Comparison of ENCODE assay signal across 9 cellular contexts in genomic region chr1:23019851-23020625, GRCh38. TPM values are rescaled to one million over a fixed set of nuclear protein-coding genes. Genes with fewer than 3 reads are reported as not detected.
DNase-seq lines count a peak whose midpoint lies in the region; ATAC-seq lines count a peak whose summit lies in the region.
"Had no signal": no experiment of that assay in that cellular context is flagged by ENCODE, and none has a peak within 500 bp of the region (broad histone marks: within the 10 kb centered on the region; RNA-seq: fewer than 3 reads in every experiment).

No MANE protein-coding gene starts in this region.

- DNase-seq in GDM1 (lab: John Stamatoyannopoulos, UW) (peak; percentile 8), GM23248 (peak; percentile 62), LoVo (ENCODE audit: low spot score) (peak; percentile 25), mesenchymal stem cell (peak; percentile 64)
- DNase-seq in activated CD4-positive, alpha-beta T cell treated with anti-CD3 and anti-CD28 coated beads, Interleukin-2, amount 50 U/mL, for 48 hours: peak; percentile 25 to 30

- H3K9me3 ChIP-seq in GM23248 (ENCODE audit: low read depth) (no peaks in the 10 kb centered on the region), endocrine pancreas (ENCODE audit: control insufficient read depth, low read length) (no peaks in the 10 kb centered on the region), mesenchymal stem cell (ENCODE audit: control insufficient read depth, low read length) (no peaks in the 10 kb centered on the region), stomach smooth muscle (ENCODE audit: control insufficient read depth in 2 of 2, low read length in 2 of 2) (no peaks in the 10 kb centered on the region)

- ATAC-seq in HG03565 (IDR thresholded peaks at IDR 0.05; ENCODE audit: unreplicated experiment): no peak

- H3K79me1 ChIP-seq in mesenchymal stem cell (replicated peaks; ENCODE audit: low read length, poor library complexity, severe bottlenecking): no peaks in the 10 kb centered on the region

- H3K27me3 ChIP-seq in GM23248 (replicated peaks; ENCODE audit: insufficient read depth): no peaks in the 10 kb centered on the region
- no peaks in the 10 kb centered on the region for H3K27me3 ChIP-seq in endocrine pancreas (ENCODE audit: control insufficient read depth, insufficient read depth, low read length)
- no peaks in the 10 kb centered on the region for H3K27me3 ChIP-seq in mesenchymal stem cell (ENCODE audit: control insufficient read depth in 1 of 2, insufficient read depth in 1 of 2, low read length in 2 of 2)
- H3K27me3 ChIP-seq in stomach smooth muscle (ENCODE audit: control insufficient read depth in 1 of 2, insufficient read depth in 2 of 2, low read length in 2 of 2): no peaks in the 10 kb centered on the region

- peak overlapping the region; percentile 88 for H2BK120ac ChIP-seq in mesenchymal stem cell (ENCODE audit: low read depth, low read length)

- H4K91ac ChIP-seq in mesenchymal stem cell (ENCODE audit: low read length): peak overlapping the region; percentile 88

- peak overlapping the region; percentile 98 for H3K4me2 ChIP-seq in GM23248 (ENCODE audit: unreplicated experiment)
- peak overlapping the region; percentile 91 for H3K4me2 ChIP-seq in mesenchymal stem cell (ENCODE audit: low read length, poor library complexity, severe bottlenecking)

- peak overlapping the region; percentile 78 for H3K27ac ChIP-seq in GM23248
- H3K27ac ChIP-seq in mesenchymal stem cell (ENCODE audit: low read length, poor library complexity, severe bottlenecking): peak overlapping the region; percentile 14
- peak overlapping the region; percentile 69 for H3K27ac ChIP-seq in stomach smooth muscle (ENCODE audit: low read length)

- in situ Hi-C loops in GM23248 (cut with MboI): no loop called here

- peak overlapping the region; percentile 41 for H2AK5ac ChIP-seq in mesenchymal stem cell (ENCODE audit: low read length, severe bottlenecking)

- H4K8ac ChIP-seq in mesenchymal stem cell (ENCODE audit: low read length): peak overlapping the region; percentile 95

- peak overlapping the region; percentile 96 for H3K9ac ChIP-seq in GM23248
- H3K9ac ChIP-seq in endocrine pancreas (ENCODE audit: control insufficient read depth, insufficient read depth, low read length): peak overlapping the region; percentile 95
- peak overlapping the region; percentile 89 for H3K9ac ChIP-seq in mesenchymal stem cell (ENCODE audit: low read length)
- peak overlapping the region; percentile 89 for H3K9ac ChIP-seq in stomach smooth muscle (ENCODE audit: low read length in 2 of 2)

- H3K4ac ChIP-seq in mesenchymal stem cell (ENCODE audit: low read depth in 1 of 2, low read length in 2 of 2): peak overlapping the region; percentile 94 to 97

- H3K36me3 ChIP-seq in GM23248 (ENCODE audit: low read depth) (no peaks in the 10 kb centered on the region), endocrine pancreas (ENCODE audit: control insufficient read depth, insufficient read depth, low read length) (no peaks in the 10 kb centered on the region), mesenchymal stem cell (ENCODE audit: control insufficient read depth in 1 of 2, insufficient read depth in 2 of 2, low read depth in 1 of 2, low read length in 2 of 2) (no peaks in the 10 kb centered on the region), stomach smooth muscle (ENCODE audit: control insufficient read depth in 2 of 2, insufficient read depth in 2 of 2, low read length in 2 of 2) (no peaks in the 10 kb centered on the region)

- H3K14ac ChIP-seq in mesenchymal stem cell (ENCODE audit: low read length in 2 of 2): peak overlapping the region in 1 of 2 experiments; percentile 99

- H3F3A ChIP-seq in GM23248 (ENCODE audit: insufficient read depth): peaks cover 13% of the 10 kb centered on the region; the same call in 1 of the 2 replicates

- H3K79me2 ChIP-seq in GM23248 (ENCODE audit: insufficient read depth): peaks cover 57% of the 10 kb centered on the region

- no peaks in the 10 kb centered on the region for H4K20me1 ChIP-seq in GM23248 (ENCODE audit: insufficient read depth)

- peak overlapping the region; percentile 98 for H2AFZ ChIP-seq in GM23248
- H2AFZ ChIP-seq in mesenchymal stem cell (ENCODE audit: low read depth, low read length): peak overlapping the region; percentile 91

- H3K18ac ChIP-seq in mesenchymal stem cell (ENCODE audit: low read depth in 1 of 2, low read length in 2 of 2): peak overlapping the region; percentile 94 to 99

- H2BK15ac ChIP-seq in mesenchymal stem cell (ENCODE audit: low read depth, poor library complexity, severe bottlenecking): peak overlapping the region; percentile 93

- WGBS in GM23248 (ENCODE audit: low coverage in 1 of 2, low lambda C conversion rate in 2 of 2, missing lambda C conversion rate in 2 of 2), 2 experiments: 1 to 3% methylated on average over 30 to 43 of the region's 43 CpGs
- WGBS in mesenchymal stem cell: under 1% methylated on average over 32 of the region's 43 CpGs

- H3K4me1 ChIP-seq in GM23248 (ENCODE audit: insufficient read depth): peaks cover 8% of the 10 kb centered on the region; the same call in 1 of the 2 replicates
- H3K4me1 ChIP-seq in endocrine pancreas (ENCODE audit: control insufficient read depth, insufficient read depth, low read length): no peaks in the 10 kb centered on the region
- peaks cover 2% of the 10 kb centered on the region for H3K4me1 ChIP-seq in mesenchymal stem cell (ENCODE audit: control insufficient read depth, insufficient read depth, low read depth, low read length)
- H3K4me1 ChIP-seq in stomach smooth muscle (ENCODE audit: control insufficient read depth, insufficient read depth, low read length): no peaks in the 10 kb centered on the region

- peak overlapping the region in 1 of 2 experiments; percentile 88 for H3K23ac ChIP-seq in mesenchymal stem cell (ENCODE audit: low read length in 2 of 2)

- H2BK12ac ChIP-seq in mesenchymal stem cell (ENCODE audit: low read length in 2 of 2): no peak overlapping the region

- H3K4me3 ChIP-seq in GM23248 (peak overlapping the region; percentile 94), endocrine pancreas (ENCODE audit: control insufficient read depth, insufficient read depth, low read length) (peak overlapping the region; percentile 89), mesenchymal stem cell (ENCODE audit: insufficient read depth in 1 of 2, low read depth in 1 of 2, low read length in 2 of 2) (peak overlapping the region; percentile 88 to 98), stomach smooth muscle (ENCODE audit: low read length in 2 of 2) (peak overlapping the region; percentile 93 to 99)

- no peaks in the 10 kb centered on the region for H3K9me2 ChIP-seq in GM23248 (ENCODE audit: insufficient read depth)

- H2BK5ac ChIP-seq in mesenchymal stem cell (ENCODE audit: low read depth, low read length, poor library complexity, severe bottlenecking): peak overlapping the region; percentile 88

RNA-seq across cellular contexts. Expression of gene KDM1A, which starts 0.8 kb away (rescaled TPM):
- total RNA-seq in GM23248 (2014; rRNA removed; shearing (Covaris generic)): 62.5 and 64.4 TPM in 2 replicates
- polyA plus RNA-seq in GM23248 (2016; fragmentation: Nextera tagmentation; extraction: Ambion mirVana): 30.3 and 30.6 TPM in 2 replicates
- 42.6 TPM for polyA plus RNA-seq in mesenchymal stem cell (2013, experiment 1 of 2)
- polyA plus RNA-seq in mesenchymal stem cell (2013, experiment 2 of 2): 41.3 TPM

RNA-seq across cellular contexts. Expression of gene TEX46, which starts 4.4 kb away (rescaled TPM):
- not detected in 2 replicates for total RNA-seq in GM23248 (2014; rRNA removed; shearing (Covaris generic))
- polyA plus RNA-seq in GM23248 (2016; fragmentation: Nextera tagmentation; extraction: Ambion mirVana): not detected in 2 replicates
- polyA plus RNA-seq in mesenchymal stem cell (2013, experiment 1 of 2): not detected
- not detected for polyA plus RNA-seq in mesenchymal stem cell (2013, experiment 2 of 2)
- total RNA-seq: dermis microvascular lymphatic vessel endothelial cell had no signal

RNA-seq across cellular contexts. Expression of gene LACTBL1, which starts 47.4 kb away (rescaled TPM):
- total RNA-seq in GM23248 (2014; rRNA removed; shearing (Covaris generic)): not detected in 2 replicates
- polyA plus RNA-seq in GM23248 (2016; fragmentation: Nextera tagmentation; extraction: Ambion mirVana): not detected in 2 replicates
- not detected for polyA plus RNA-seq in mesenchymal stem cell (2013, experiment 1 of 2)
- polyA plus RNA-seq in mesenchymal stem cell (2013, experiment 2 of 2): not detected
- total RNA-seq: dermis microvascular lymphatic vessel endothelial cell had no signal

Comparison
In these comparisons a context has a peak if more than half of its experiments do, and no peak if none do; other contexts are left out.
1. DNase-seq: peak in every context shown above with its lines; median percentile 64 in mesenchymal stem cell; 62 in GM23248; 28 in activated CD4-positive, alpha-beta T cell treated with anti-CD3 and anti-CD28 coated beads, Interleukin-2, amount 50 U/mL, for 48 hours; 25 in LoVo; 8 in GDM1.
2. H3K27ac ChIP-seq: peak in every context shown above with its lines; median percentile 78 in GM23248; 69 in stomach smooth muscle; 14 in mesenchymal stem cell.